1 cellular context compared by ENCODE assay signal in the genomic region with DNA sequence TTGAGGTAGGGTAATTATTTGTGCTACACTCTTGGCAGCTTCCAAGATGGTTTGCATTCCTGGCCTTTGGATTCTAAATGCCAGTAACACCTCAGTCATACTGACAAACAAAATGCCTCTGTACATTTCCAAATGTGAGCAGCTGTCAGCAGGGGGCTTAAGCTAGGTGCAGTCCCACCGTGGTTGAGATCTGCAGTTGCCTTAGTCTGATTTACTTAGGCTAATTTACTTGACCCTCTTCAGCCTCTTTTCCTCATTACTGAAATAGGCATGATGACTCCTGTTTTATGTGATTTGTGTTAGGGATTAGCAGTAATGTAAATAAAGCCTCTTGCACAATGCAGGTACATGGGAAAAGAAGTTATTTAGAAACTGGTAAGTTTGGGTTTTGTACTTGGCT.
TF ChIP-seq lines count a peak whose summit lies in the region.

No MANE protein-coding gene starts in this region.

TF ChIP-seq in HepG2, 621 proteins besides CTCF, POLR2A, EP300 and RAD21 (continues in another document):
- TF ChIP-seq, protein P1, sequence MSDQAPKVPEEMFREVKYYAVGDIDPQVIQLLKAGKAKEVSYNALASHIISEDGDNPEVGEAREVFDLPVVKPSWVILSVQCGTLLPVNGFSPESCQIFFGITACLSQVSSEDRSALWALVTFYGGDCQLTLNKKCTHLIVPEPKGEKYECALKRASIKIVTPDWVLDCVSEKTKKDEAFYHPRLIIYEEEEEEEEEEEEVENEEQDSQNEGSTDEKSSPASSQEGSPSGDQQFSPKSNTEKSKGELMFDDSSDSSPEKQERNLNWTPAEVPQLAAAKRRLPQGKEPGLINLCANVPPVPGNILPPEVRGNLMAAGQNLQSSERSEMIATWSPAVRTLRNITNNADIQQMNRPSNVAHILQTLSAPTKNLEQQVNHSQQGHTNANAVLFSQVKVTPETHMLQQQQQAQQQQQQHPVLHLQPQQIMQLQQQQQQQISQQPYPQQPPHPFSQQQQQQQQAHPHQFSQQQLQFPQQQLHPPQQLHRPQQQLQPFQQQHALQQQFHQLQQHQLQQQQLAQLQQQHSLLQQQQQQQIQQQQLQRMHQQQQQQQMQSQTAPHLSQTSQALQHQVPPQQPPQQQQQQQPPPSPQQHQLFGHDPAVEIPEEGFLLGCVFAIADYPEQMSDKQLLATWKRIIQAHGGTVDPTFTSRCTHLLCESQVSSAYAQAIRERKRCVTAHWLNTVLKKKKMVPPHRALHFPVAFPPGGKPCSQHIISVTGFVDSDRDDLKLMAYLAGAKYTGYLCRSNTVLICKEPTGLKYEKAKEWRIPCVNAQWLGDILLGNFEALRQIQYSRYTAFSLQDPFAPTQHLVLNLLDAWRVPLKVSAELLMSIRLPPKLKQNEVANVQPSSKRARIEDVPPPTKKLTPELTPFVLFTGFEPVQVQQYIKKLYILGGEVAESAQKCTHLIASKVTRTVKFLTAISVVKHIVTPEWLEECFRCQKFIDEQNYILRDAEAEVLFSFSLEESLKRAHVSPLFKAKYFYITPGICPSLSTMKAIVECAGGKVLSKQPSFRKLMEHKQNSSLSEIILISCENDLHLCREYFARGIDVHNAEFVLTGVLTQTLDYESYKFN (CRISPR knock-in tag; conservative IDR thresholded peaks at IDR 0.05): peak; percentile 35; the same call in 1 of the 2 replicates
- TF ChIP-seq FOXA1 (IDR thresholded peaks at IDR 0.05) (no peak), FOXA1 (CRISPR knock-in tag; IDR thresholded peaks at IDR 0.05) (peak; percentile 52), PLRG1 (conservative IDR thresholded peaks at IDR 0.05) (no peak), TEAD3 (CRISPR knock-in tag; optimal IDR thresholded peaks at IDR 0.05; ENCODE audit: borderline replicate concordance) (peak; percentile 64), KAT2B (IDR thresholded peaks at IDR 0.05; ENCODE audit: borderline replicate concordance, low read depth, low read length) (no peak), FOXA3 (CRISPR knock-in tag; IDR thresholded peaks at IDR 0.05) (peak; percentile 78), CEBPB (IDR thresholded peaks at IDR 0.05; ENCODE audit: borderline replicate concordance, low read depth, low read length) (peak; percentile 77), CEBPG (CRISPR knock-in tag; IDR thresholded peaks at IDR 0.05) (peak; percentile 63), SIX1 (CRISPR knock-in tag; IDR thresholded peaks at IDR 0.05; ENCODE audit: borderline replicate concordance) (no peak), GATAD2A (CRISPR knock-in tag; IDR thresholded peaks at IDR 0.05) (peak; percentile 49; the same call in 1 of the 2 replicates), HMG20A (CRISPR knock-in tag; IDR thresholded peaks at IDR 0.05; ENCODE audit: borderline replicate concordance) (peak; percentile 38; the same call in 1 of the 2 replicates), HNRNPLL (IDR thresholded peaks at IDR 0.05; ENCODE audit: low read depth, low read length, poor library complexity, severe bottlenecking) (no peak), MIXL1 (CRISPR knock-in tag; IDR thresholded peaks at IDR 0.05) (peak; percentile 49), KLF9 (CRISPR knock-in tag; IDR thresholded peaks at IDR 0.05; ENCODE audit: low read depth) (no peak), TBX3 (IDR thresholded peaks at IDR 0.05; ENCODE audit: borderline replicate concordance) (0 out of 2 replicates have a peak, but pooled peaks have one; percentile 14), MBD4 (IDR thresholded peaks at IDR 0.05; ENCODE audit: borderline replicate concordance, low read length) (no peak), CBX1 (IDR thresholded peaks at IDR 0.05; ENCODE audit: low read depth) (no peak), RAD51 (IDR thresholded peaks at IDR 0.05; ENCODE audit: borderline replicate concordance) (no peak), PITX1 (CRISPR knock-in tag; IDR thresholded peaks at IDR 0.05) (peak; percentile 75), ZSCAN30 (CRISPR knock-in tag; IDR thresholded peaks at IDR 0.05) (no peak), STAG1 (CRISPR knock-in tag; IDR thresholded peaks at IDR 0.05) (no peak), YY1 (IDR thresholded peaks at IDR 0.05; ENCODE audit: insufficient read depth, insufficient replicate concordance, low read depth, low read length) (no peak), CREB1 (IDR thresholded peaks at IDR 0.05) (no peak), CREB1 (CRISPR knock-in tag; IDR thresholded peaks at IDR 0.05) (peak; percentile 54), RARG (CRISPR knock-in tag; IDR thresholded peaks at IDR 0.05; ENCODE audit: low read depth) (no peak), ZFP82 (CRISPR knock-in tag; IDR thresholded peaks at IDR 0.05; ENCODE audit: borderline replicate concordance) (no peak), HNRNPUL1 (IDR thresholded peaks at IDR 0.05; ENCODE audit: low read depth, low read length) (no peak), NR2F1 (CRISPR knock-in tag; IDR thresholded peaks at IDR 0.05) (no peak), HDAC1 (CRISPR knock-in tag; IDR thresholded peaks at IDR 0.05) (no peak), THYN1 (CRISPR knock-in tag; IDR thresholded peaks at IDR 0.05; ENCODE audit: borderline replicate concordance, low read depth) (no peak), PHF21A (CRISPR knock-in tag; IDR thresholded peaks at IDR 0.05) (peak; percentile 25), ZNF333 (CRISPR knock-in tag; IDR thresholded peaks at IDR 0.05; ENCODE audit: borderline replicate concordance) (no peak), MXD4 (CRISPR knock-in tag; IDR thresholded peaks at IDR 0.05) (no peak), SMAD9 (CRISPR knock-in tag; IDR thresholded peaks at IDR 0.05) (no peak), SOX13 (IDR thresholded peaks at IDR 0.05) (no peak), SOX13 (CRISPR knock-in tag; conservative IDR thresholded peaks at IDR 0.05 in 1 of 2, IDR thresholded peaks at IDR 0.05 in 1 of 2) (peak in 1 of 2 experiments; percentile 14; a peak in 1 of 4 replicates), U2AF1 (optimal IDR thresholded peaks at IDR 0.05; ENCODE audit: low read depth, low read length) (no peak)
- TF ChIP-seq, protein P2, sequence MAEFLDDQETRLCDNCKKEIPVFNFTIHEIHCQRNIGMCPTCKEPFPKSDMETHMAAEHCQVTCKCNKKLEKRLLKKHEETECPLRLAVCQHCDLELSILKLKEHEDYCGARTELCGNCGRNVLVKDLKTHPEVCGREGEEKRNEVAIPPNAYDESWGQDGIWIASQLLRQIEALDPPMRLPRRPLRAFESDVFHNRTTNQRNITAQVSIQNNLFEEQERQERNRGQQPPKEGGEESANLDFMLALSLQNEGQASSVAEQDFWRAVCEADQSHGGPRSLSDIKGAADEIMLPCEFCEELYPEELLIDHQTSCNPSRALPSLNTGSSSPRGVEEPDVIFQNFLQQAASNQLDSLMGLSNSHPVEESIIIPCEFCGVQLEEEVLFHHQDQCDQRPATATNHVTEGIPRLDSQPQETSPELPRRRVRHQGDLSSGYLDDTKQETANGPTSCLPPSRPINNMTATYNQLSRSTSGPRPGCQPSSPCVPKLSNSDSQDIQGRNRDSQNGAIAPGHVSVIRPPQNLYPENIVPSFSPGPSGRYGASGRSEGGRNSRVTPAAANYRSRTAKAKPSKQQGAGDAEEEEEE (CRISPR knock-in tag; IDR thresholded peaks at IDR 0.05; ENCODE audit: borderline replicate concordance): no peak
- TF ChIP-seq, protein P3, sequence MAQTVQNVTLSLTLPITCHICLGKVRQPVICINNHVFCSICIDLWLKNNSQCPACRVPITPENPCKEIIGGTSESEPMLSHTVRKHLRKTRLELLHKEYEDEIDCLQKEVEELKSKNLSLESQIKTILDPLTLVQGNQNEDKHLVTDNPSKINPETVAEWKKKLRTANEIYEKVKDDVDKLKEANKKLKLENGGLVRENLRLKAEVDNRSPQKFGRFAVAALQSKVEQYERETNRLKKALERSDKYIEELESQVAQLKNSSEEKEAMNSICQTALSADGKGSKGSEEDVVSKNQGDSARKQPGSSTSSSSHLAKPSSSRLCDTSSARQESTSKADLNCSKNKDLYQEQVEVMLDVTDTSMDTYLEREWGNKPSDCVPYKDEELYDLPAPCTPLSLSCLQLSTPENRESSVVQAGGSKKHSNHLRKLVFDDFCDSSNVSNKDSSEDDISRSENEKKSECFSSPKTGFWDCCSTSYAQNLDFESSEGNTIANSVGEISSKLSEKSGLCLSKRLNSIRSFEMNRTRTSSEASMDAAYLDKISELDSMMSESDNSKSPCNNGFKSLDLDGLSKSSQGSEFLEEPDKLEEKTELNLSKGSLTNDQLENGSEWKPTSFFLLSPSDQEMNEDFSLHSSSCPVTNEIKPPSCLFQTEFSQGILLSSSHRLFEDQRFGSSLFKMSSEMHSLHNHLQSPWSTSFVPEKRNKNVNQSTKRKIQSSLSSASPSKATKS (CRISPR knock-in tag; IDR thresholded peaks at IDR 0.05): no peak
- TF ChIP-seq, protein P4, sequence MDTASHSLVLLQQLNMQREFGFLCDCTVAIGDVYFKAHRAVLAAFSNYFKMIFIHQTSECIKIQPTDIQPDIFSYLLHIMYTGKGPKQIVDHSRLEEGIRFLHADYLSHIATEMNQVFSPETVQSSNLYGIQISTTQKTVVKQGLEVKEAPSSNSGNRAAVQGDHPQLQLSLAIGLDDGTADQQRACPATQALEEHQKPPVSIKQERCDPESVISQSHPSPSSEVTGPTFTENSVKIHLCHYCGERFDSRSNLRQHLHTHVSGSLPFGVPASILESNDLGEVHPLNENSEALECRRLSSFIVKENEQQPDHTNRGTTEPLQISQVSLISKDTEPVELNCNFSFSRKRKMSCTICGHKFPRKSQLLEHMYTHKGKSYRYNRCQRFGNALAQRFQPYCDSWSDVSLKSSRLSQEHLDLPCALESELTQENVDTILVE (CRISPR knock-in tag; IDR thresholded peaks at IDR 0.05): no peak
- TF ChIP-seq, protein P5, sequence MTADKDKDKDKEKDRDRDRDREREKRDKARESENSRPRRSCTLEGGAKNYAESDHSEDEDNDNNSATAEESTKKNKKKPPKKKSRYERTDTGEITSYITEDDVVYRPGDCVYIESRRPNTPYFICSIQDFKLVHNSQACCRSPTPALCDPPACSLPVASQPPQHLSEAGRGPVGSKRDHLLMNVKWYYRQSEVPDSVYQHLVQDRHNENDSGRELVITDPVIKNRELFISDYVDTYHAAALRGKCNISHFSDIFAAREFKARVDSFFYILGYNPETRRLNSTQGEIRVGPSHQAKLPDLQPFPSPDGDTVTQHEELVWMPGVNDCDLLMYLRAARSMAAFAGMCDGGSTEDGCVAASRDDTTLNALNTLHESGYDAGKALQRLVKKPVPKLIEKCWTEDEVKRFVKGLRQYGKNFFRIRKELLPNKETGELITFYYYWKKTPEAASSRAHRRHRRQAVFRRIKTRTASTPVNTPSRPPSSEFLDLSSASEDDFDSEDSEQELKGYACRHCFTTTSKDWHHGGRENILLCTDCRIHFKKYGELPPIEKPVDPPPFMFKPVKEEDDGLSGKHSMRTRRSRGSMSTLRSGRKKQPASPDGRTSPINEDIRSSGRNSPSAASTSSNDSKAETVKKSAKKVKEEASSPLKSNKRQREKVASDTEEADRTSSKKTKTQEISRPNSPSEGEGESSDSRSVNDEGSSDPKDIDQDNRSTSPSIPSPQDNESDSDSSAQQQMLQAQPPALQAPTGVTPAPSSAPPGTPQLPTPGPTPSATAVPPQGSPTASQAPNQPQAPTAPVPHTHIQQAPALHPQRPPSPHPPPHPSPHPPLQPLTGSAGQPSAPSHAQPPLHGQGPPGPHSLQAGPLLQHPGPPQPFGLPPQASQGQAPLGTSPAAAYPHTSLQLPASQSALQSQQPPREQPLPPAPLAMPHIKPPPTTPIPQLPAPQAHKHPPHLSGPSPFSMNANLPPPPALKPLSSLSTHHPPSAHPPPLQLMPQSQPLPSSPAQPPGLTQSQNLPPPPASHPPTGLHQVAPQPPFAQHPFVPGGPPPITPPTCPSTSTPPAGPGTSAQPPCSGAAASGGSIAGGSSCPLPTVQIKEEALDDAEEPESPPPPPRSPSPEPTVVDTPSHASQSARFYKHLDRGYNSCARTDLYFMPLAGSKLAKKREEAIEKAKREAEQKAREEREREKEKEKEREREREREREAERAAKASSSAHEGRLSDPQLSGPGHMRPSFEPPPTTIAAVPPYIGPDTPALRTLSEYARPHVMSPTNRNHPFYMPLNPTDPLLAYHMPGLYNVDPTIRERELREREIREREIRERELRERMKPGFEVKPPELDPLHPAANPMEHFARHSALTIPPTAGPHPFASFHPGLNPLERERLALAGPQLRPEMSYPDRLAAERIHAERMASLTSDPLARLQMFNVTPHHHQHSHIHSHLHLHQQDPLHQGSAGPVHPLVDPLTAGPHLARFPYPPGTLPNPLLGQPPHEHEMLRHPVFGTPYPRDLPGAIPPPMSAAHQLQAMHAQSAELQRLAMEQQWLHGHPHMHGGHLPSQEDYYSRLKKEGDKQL (CRISPR knock-in tag; IDR thresholded peaks at IDR 0.05; ENCODE audit: low read depth): no peak
- TF ChIP-seq, protein P6, sequence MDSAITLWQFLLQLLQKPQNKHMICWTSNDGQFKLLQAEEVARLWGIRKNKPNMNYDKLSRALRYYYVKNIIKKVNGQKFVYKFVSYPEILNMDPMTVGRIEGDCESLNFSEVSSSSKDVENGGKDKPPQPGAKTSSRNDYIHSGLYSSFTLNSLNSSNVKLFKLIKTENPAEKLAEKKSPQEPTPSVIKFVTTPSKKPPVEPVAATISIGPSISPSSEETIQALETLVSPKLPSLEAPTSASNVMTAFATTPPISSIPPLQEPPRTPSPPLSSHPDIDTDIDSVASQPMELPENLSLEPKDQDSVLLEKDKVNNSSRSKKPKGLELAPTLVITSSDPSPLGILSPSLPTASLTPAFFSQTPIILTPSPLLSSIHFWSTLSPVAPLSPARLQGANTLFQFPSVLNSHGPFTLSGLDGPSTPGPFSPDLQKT (CRISPR knock-in tag; IDR thresholded peaks at IDR 0.05; ENCODE audit: borderline replicate concordance): no peak
- TF ChIP-seq, protein P7, sequence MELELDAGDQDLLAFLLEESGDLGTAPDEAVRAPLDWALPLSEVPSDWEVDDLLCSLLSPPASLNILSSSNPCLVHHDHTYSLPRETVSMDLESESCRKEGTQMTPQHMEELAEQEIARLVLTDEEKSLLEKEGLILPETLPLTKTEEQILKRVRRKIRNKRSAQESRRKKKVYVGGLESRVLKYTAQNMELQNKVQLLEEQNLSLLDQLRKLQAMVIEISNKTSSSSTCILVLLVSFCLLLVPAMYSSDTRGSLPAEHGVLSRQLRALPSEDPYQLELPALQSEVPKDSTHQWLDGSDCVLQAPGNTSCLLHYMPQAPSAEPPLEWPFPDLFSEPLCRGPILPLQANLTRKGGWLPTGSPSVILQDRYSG (CRISPR knock-in tag; IDR thresholded peaks at IDR 0.05): no peak
- TF ChIP-seq, protein P8, sequence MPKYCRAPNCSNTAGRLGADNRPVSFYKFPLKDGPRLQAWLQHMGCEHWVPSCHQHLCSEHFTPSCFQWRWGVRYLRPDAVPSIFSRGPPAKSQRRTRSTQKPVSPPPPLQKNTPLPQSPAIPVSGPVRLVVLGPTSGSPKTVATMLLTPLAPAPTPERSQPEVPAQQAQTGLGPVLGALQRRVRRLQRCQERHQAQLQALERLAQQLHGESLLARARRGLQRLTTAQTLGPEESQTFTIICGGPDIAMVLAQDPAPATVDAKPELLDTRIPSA (CRISPR knock-in tag; IDR thresholded peaks at IDR 0.05; ENCODE audit: borderline replicate concordance): no peak
- TF ChIP-seq, protein P9, sequence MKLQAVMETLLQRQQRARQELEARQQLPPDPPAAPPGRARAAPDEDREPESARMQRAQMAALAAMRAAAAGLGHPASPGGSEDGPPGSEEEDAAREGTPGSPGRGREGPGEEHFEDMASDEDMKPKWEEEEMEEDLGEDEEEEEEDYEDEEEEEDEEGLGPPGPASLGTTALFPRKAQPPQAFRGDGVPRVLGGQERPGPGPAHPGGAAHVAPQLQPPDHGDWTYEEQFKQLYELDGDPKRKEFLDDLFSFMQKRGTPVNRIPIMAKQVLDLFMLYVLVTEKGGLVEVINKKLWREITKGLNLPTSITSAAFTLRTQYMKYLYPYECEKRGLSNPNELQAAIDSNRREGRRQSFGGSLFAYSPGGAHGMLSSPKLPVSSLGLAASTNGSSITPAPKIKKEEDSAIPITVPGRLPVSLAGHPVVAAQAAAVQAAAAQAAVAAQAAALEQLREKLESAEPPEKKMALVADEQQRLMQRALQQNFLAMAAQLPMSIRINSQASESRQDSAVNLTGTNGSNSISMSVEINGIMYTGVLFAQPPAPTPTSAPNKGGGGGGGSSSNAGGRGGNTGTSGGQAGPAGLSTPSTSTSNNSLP (IDR thresholded peaks at IDR 0.05; ENCODE audit: low read depth, low read length): no peak
